Comparison of ENCODE assay signal across 1 cellular context in genomic region chr10:78972160-78972946, GRCh38.
TF ChIP-seq lines count a peak whose summit lies in the region.

No MANE protein-coding gene starts in this region.

TF ChIP-seq in HepG2, 621 proteins besides CTCF, POLR2A, EP300 and RAD21 (continued from another document and continues in another):
- TF ChIP-seq KLF16 (CRISPR knock-in tag; IDR thresholded peaks at IDR 0.05) = peak in 1 of 2 experiments; percentile 29; a peak in 1 of 4 replicates
- TF ChIP-seq RELA (CRISPR knock-in tag; IDR thresholded peaks at IDR 0.05) = no peak; the same call in 1 of the 2 replicates
- TF ChIP-seq KIAA2018 (CRISPR knock-in tag; IDR thresholded peaks at IDR 0.05; ENCODE audit: borderline replicate concordance) = no peak
- no peak for TF ChIP-seq KLF13 (CRISPR knock-in tag; IDR thresholded peaks at IDR 0.05)
- TF ChIP-seq ZNF800 (CRISPR knock-in tag; IDR thresholded peaks at IDR 0.05) = no peak
- no peak for TF ChIP-seq HOXA9 (CRISPR knock-in tag; IDR thresholded peaks at IDR 0.05; ENCODE audit: borderline replicate concordance)
- TF ChIP-seq EEA1 (CRISPR knock-in tag; IDR thresholded peaks at IDR 0.05; ENCODE audit: borderline replicate concordance) = no peak
- TF ChIP-seq MYC (CRISPR knock-in tag; IDR thresholded peaks at IDR 0.05; ENCODE audit: borderline replicate concordance) = peak; percentile 65; the same call in 1 of the 2 replicates
- peak; percentile 63; the same call in 1 of the 2 replicates for TF ChIP-seq HMG20A (CRISPR knock-in tag; IDR thresholded peaks at IDR 0.05; ENCODE audit: borderline replicate concordance)
- TF ChIP-seq WIZ (CRISPR knock-in tag; IDR thresholded peaks at IDR 0.05) = no peak
- peak; percentile 15; the same call in 1 of the 2 replicates for TF ChIP-seq ZBTB10 (CRISPR knock-in tag; IDR thresholded peaks at IDR 0.05; ENCODE audit: borderline replicate concordance)
- no peak for TF ChIP-seq ZNF253 (CRISPR knock-in tag; IDR thresholded peaks at IDR 0.05; ENCODE audit: borderline replicate concordance)
- TF ChIP-seq PRDM10 (CRISPR knock-in tag; IDR thresholded peaks at IDR 0.05; ENCODE audit: low read depth) = 0 out of 2 replicates have a peak, but pooled peaks have one; percentile 20
- peak; percentile 75; the same call in 1 of the 2 replicates for TF ChIP-seq MAFF (IDR thresholded peaks at IDR 0.05; ENCODE audit: low read depth, low read length)
- no peak for TF ChIP-seq NFAT5 (CRISPR knock-in tag; IDR thresholded peaks at IDR 0.05)
- TF ChIP-seq PRDM15 (CRISPR knock-in tag; IDR thresholded peaks at IDR 0.05) = no peak; the same call in 1 of the 2 replicates
- TF ChIP-seq IRF1 (CRISPR knock-in tag; IDR thresholded peaks at IDR 0.05; ENCODE audit: low read depth) = no peak
- TF ChIP-seq ATF7-NPFF (CRISPR knock-in tag; IDR thresholded peaks at IDR 0.05; ENCODE audit: low read depth) = 0 out of 2 replicates have a peak, but pooled peaks have one; percentile 65
